ENCODE assay signal across 2 cellular contexts in the genomic region with DNA sequence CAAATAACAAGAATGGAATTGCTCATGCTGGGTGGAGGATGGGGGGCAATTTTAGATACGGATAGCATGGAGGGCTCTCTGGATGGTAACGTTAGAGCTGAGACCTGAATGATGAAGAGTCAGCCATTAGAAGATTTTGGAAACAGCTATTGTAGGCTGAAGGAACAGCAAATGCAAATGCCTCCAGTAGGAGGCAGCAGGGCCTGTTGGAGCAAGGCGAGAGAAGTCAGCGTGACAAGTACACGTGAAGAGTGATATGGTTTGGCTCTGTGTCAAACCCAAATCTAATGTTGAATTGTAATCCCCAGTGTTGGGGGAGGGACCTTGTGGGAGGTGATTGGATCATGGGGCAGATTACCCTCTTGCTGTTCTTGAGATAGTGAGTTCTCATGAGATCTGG.
TF ChIP-seq lines count a peak whose summit lies in the region.

No MANE protein-coding gene starts in this region.

TF ChIP-seq in HepG2, 621 proteins besides CTCF, POLR2A, EP300 and RAD21:
- TF ChIP-seq ZNF775 (CRISPR knock-in tag; IDR thresholded peaks at IDR 0.05; ENCODE audit: borderline replicate concordance): no peak
- TF ChIP-seq STAG1 (CRISPR knock-in tag; IDR thresholded peaks at IDR 0.05): peak; percentile 31; the same call in 1 of the 2 replicates

TF ChIP-seq in SK-N-SH, 30 proteins besides CTCF, POLR2A, EP300 and RAD21:
- peak; percentile 31; the same call in 1 of the 2 replicates for TF ChIP-seq SMC3 (IDR thresholded peaks at IDR 0.05; ENCODE audit: low read depth, low read length)
- TF ChIP-seq, protein P1, sequence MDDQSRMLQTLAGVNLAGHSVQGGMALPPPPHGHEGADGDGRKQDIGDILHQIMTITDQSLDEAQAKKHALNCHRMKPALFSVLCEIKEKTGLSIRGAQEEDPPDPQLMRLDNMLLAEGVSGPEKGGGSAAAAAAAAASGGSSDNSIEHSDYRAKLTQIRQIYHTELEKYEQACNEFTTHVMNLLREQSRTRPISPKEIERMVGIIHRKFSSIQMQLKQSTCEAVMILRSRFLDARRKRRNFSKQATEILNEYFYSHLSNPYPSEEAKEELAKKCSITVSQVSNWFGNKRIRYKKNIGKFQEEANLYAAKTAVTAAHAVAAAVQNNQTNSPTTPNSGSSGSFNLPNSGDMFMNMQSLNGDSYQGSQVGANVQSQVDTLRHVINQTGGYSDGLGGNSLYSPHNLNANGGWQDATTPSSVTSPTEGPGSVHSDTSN (IDR thresholded peaks at IDR 0.05): no peak
- TF ChIP-seq, protein P2, sequence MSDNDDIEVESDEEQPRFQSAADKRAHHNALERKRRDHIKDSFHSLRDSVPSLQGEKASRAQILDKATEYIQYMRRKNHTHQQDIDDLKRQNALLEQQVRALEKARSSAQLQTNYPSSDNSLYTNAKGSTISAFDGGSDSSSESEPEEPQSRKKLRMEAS (IDR thresholded peaks at IDR 0.05; ENCODE audit: low read depth): no peak
- TF ChIP-seq RFX5 (IDR thresholded peaks at IDR 0.05; ENCODE audit: low read length): no peak
- TF ChIP-seq NFIC (IDR thresholded peaks at IDR 0.05; ENCODE audit: borderline replicate concordance): no peak; the same call in 1 of the 2 replicates
